1 cellular context compared by ENCODE assay signal in genomic region chr17:44137891-44138709, GRCh38.
TF ChIP-seq lines count a peak whose summit lies in the region.

No MANE protein-coding gene starts in this region.

TF ChIP-seq in HepG2, 621 proteins besides CTCF, POLR2A, EP300 and RAD21 (continued from another document and continues in another):
- TF ChIP-seq ZNF770 (CRISPR knock-in tag; IDR thresholded peaks at IDR 0.05) (0 out of 2 replicates have a peak, but pooled peaks have one; percentile 4), YEATS2 (CRISPR knock-in tag; IDR thresholded peaks at IDR 0.05; ENCODE audit: borderline replicate concordance) (peak; percentile 41; the same call in 1 of the 2 replicates), ZNF879 (CRISPR knock-in tag; IDR thresholded peaks at IDR 0.05) (0 out of 2 replicates have a peak, but pooled peaks have one; percentile 68), ZNF18 (CRISPR knock-in tag; IDR thresholded peaks at IDR 0.05; ENCODE audit: insufficient replicate concordance) (peak; percentile 90), ZNF564 (CRISPR knock-in tag; IDR thresholded peaks at IDR 0.05) (no peak), ZNF513 (CRISPR knock-in tag; conservative IDR thresholded peaks at IDR 0.05) (0 out of 2 replicates have a peak, but pooled peaks have one; percentile 73), STAT6 (CRISPR knock-in tag; IDR thresholded peaks at IDR 0.05; ENCODE audit: borderline replicate concordance) (peak; percentile 92; the same call in 1 of the 2 replicates), ZNF580 (CRISPR knock-in tag; IDR thresholded peaks at IDR 0.05; ENCODE audit: borderline replicate concordance, low read depth) (no peak; the same call in 1 of the 2 replicates), ELF3 (CRISPR knock-in tag; IDR thresholded peaks at IDR 0.05) (0 out of 2 replicates have a peak, but pooled peaks have one; percentile 29), ZNF703 (CRISPR knock-in tag; IDR thresholded peaks at IDR 0.05; ENCODE audit: borderline replicate concordance) (no peak), NFKBIZ (CRISPR knock-in tag; IDR thresholded peaks at IDR 0.05) (0 out of 2 replicates have a peak, but pooled peaks have one; percentile 16), THAP11 (CRISPR knock-in tag; IDR thresholded peaks at IDR 0.05) (peak; percentile 67; the same call in 1 of the 2 replicates), DNMT3B (CRISPR knock-in tag; conservative IDR thresholded peaks at IDR 0.05) (peak; percentile 88; the same call in 1 of the 2 replicates), HMG20B (CRISPR knock-in tag; conservative IDR thresholded peaks at IDR 0.05) (0 out of 2 replicates have a peak, but pooled peaks have one; percentile 25), ZNF24 (IDR thresholded peaks at IDR 0.05) (0 out of 2 replicates have a peak, but pooled peaks have one; percentile 34), CENPBD1 (CRISPR knock-in tag; IDR thresholded peaks at IDR 0.05; ENCODE audit: borderline replicate concordance, low read depth) (no peak), ZNF782 (CRISPR knock-in tag; IDR thresholded peaks at IDR 0.05; ENCODE audit: borderline replicate concordance) (peak; percentile 65; the same call in 1 of the 2 replicates), ZFP36 (IDR thresholded peaks at IDR 0.05; ENCODE audit: borderline replicate concordance, low read depth, low read length, partially characterized antibody) (no peak), SP4 (CRISPR knock-in tag; IDR thresholded peaks at IDR 0.05) (peak; percentile 5; the same call in 1 of the 2 replicates), RARA (CRISPR knock-in tag; IDR thresholded peaks at IDR 0.05) (peak; percentile 39; the same call in 1 of the 2 replicates), ZNF747 (CRISPR knock-in tag; IDR thresholded peaks at IDR 0.05; ENCODE audit: borderline replicate concordance) (peak; percentile 59; the same call in 1 of the 2 replicates), TFE3 (CRISPR knock-in tag; IDR thresholded peaks at IDR 0.05) (peak; percentile 37; the same call in 1 of the 2 replicates), ZNF318 (CRISPR knock-in tag; IDR thresholded peaks at IDR 0.05) (peak; percentile 83), ZNF572 (CRISPR knock-in tag; IDR thresholded peaks at IDR 0.05) (0 out of 2 replicates have a peak, but pooled peaks have one; percentile 66), ZBTB7A (CRISPR knock-in tag; IDR thresholded peaks at IDR 0.05) (peak; percentile 81), U2AF1 (optimal IDR thresholded peaks at IDR 0.05; ENCODE audit: low read depth, low read length) (no peak), GATAD2A (CRISPR knock-in tag; IDR thresholded peaks at IDR 0.05) (peak; percentile 84), HMGXB3 (CRISPR knock-in tag; IDR thresholded peaks at IDR 0.05; ENCODE audit: borderline replicate concordance) (peak; percentile 20; the same call in 1 of the 2 replicates), ZFP82 (CRISPR knock-in tag; IDR thresholded peaks at IDR 0.05; ENCODE audit: borderline replicate concordance) (no peak), SOX5 (CRISPR knock-in tag; IDR thresholded peaks at IDR 0.05; ENCODE audit: borderline replicate concordance) (peak; percentile 30; the same call in 1 of the 2 replicates)
